8 cellular contexts compared by ENCODE assay signal in the genomic region with DNA sequence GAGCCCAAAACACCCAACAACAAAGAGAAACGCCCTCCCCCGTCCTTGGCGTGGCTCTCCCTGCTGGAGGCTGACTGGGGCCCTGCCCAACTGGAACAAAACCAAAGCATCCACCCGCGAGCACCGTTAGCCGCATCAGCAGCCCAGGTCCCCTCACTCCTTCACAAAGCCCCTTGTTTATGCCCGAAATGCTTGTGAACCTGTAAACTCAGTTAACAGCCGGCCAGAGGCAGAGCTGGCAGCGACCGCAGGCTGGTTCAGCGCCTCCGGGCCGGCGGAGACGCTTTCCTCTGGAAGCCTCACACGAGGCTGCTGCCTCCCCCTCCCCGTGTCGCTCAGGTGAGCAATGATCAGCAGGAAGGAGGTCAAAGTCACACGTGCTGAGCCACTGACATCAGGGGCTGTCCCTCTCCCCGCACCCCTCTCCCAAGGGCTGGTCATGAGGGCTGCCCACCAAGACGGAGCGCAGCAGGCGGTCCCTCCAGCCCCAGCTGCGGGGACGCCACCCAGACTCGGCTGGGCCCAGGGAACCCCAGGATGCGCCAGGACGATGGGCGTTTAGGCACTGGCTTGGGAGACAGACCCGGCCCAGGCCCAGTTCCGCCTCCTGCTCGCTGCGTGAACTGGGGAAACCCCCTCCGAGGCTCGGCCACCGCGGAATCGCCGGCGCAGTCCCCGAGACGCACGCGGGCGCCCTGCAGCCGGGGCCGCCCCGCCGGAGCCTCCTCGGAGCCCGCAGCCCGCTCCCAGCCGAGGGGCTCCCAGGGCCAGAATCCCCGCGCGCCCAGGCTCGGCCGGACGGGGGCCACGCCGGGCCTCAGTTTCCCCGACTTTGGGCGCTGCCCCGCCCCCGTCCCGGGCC. TPM values are rescaled to one million over a fixed set of nuclear protein-coding genes. Genes with fewer than 3 reads are reported as not detected.
A peak's percentile ranks its signal among the peaks of the same experiment; 100 is the strongest.
DNase-seq lines count a peak whose midpoint lies in the region; ATAC-seq and TF ChIP-seq lines count a peak whose summit lies in the region.

No MANE protein-coding gene starts in this region.

- H3K9ac ChIP-seq in muscle layer of colon (ENCODE audit: low read length): peak overlapping the region; percentile 27

- H3K27ac Mint-ChIP-seq in effector memory CD8-positive, alpha-beta T cell: peak overlapping the region in 1 of 2 donors; percentile 90

- TF ChIP-seq POLR2A in upper lobe of left lung (IDR thresholded peaks at IDR 0.05): no peak

- H3K9me3 ChIP-seq in muscle layer of colon (ENCODE audit: low read length): no peaks in the 10 kb centered on the region
- no peaks in the 10 kb centered on the region for H3K9me3 ChIP-seq in upper lobe of left lung

- H3K27ac ChIP-seq in muscle layer of colon (ENCODE audit: low read depth, low read length): peak overlapping the region; percentile 12
- H3K27ac ChIP-seq in upper lobe of left lung: peak overlapping the region; percentile 19 to 78 (median 32)

- DNase-seq in NOMO-1 (lab: John Stamatoyannopoulos, UW; ENCODE audit: unreplicated experiment in 2 of 2) (peak; percentile 15 to 30), NOMO-1 treated with DMSO at 0.1 percent for 48 hours (lab: John Stamatoyannopoulos, UW; ENCODE audit: unreplicated experiment) (no peak), upper lobe of left lung (peak in 1 of 2 donors; percentile 61)
- DNase-seq in effector memory CD8-positive, alpha-beta T cell: peak; percentile 23 to 46 (median 45)

- H3K27me3 Mint-ChIP-seq in effector memory CD8-positive, alpha-beta T cell: no peaks in the 10 kb centered on the region

- H3K36me3 ChIP-seq in muscle layer of colon (ENCODE audit: insufficient read depth, low read length) (peaks cover 50% of the 10 kb centered on the region), upper lobe of left lung (peaks cover 16 to 52% (median 44%) of the 10 kb centered on the region in 4 donors)

- H3K27me3 ChIP-seq in muscle layer of colon (ENCODE audit: control insufficient read depth in 1 of 2, insufficient read depth in 2 of 2, low read length in 2 of 2) (no peaks in the 10 kb centered on the region), upper lobe of left lung (no peaks in the 10 kb centered on the region)

- H3K4me3 Mint-ChIP-seq in effector memory CD8-positive, alpha-beta T cell: peak overlapping the region; percentile 78 to 85

- H3K4me1 ChIP-seq in muscle layer of colon (ENCODE audit: insufficient read depth, low read length): peaks cover 18% of the 10 kb centered on the region
- peaks cover 14 to 23% (median 17%) of the 10 kb centered on the region in 4 donors for H3K4me1 ChIP-seq in upper lobe of left lung

- ATAC-seq in HG03558 (IDR thresholded peaks at IDR 0.05; ENCODE audit: extremely low read depth, unreplicated experiment): peak; percentile 16
- ATAC-seq in activated CD4-positive, CD25-positive, alpha-beta regulatory T cell treated with anti-CD3 and anti-CD28 coated beads, Interleukin-2, amount 50 U/mL, for 24 hours: peak; percentile 18 to 31
- peak; percentile 31 for ATAC-seq in effector memory CD8-positive, alpha-beta T cell (replicated peaks)
- ATAC-seq in upper lobe of left lung (ENCODE audit: low FRiP score in 2 of 2): peak in 1 of 2 donors; percentile 49
- no peak for ATAC-seq in HG02610 (IDR thresholded peaks at IDR 0.05; ENCODE audit: unreplicated experiment)

- H3K36me3 Mint-ChIP-seq in effector memory CD8-positive, alpha-beta T cell (ENCODE audit: insufficient read depth): peaks cover 38% of the 10 kb centered on the region

- H3K9me3 Mint-ChIP-seq in effector memory CD8-positive, alpha-beta T cell: no peaks in the 10 kb centered on the region

- TF ChIP-seq EP300 in upper lobe of left lung (IDR thresholded peaks at IDR 0.05): no peak

- H3K4me1 Mint-ChIP-seq in effector memory CD8-positive, alpha-beta T cell (ENCODE audit: low read depth in 2 of 2): peaks cover 17 to 36% of the 10 kb centered on the region in 2 donors

- 5 to 9% methylated on average over 12 to 16 of the region's 67 CpGs for WGBS in upper lobe of left lung, 2 donors

- TF ChIP-seq CTCF in upper lobe of left lung (IDR thresholded peaks at IDR 0.05): no peak

- peak overlapping the region; percentile 78 to 81 for H3K4me3 ChIP-seq in muscle layer of colon (ENCODE audit: low read depth in 1 of 2, low read length in 2 of 2)
- H3K4me3 ChIP-seq in upper lobe of left lung: peak overlapping the region; percentile 80 to 98 (median 94)

RNA-seq across cellular contexts. Expression of gene SNAPC4, which starts 0.6 kb away (rescaled TPM):
- total RNA-seq in upper lobe of left lung: 10 to 100 TPM in 3 of 6 donors, 1 to 10 TPM in 3; 7.8 to 35.6 (median 13.2) TPM

RNA-seq across cellular contexts. Expression of gene ENTR1, which starts 11.0 kb away (rescaled TPM):
- total RNA-seq in upper lobe of left lung: 100 to 1,000 TPM in 1 of 6 donors, 10 to 100 TPM in 5; 29.6 to 128 (median 40.0) TPM

RNA-seq across cellular contexts. Expression of gene PMPCA, which starts 11.1 kb away (rescaled TPM):
- 10 to 100 TPM; 30.4 to 48.2 (median 41.0) TPM for total RNA-seq in upper lobe of left lung

RNA-seq across cellular contexts. Expression of gene CARD9, which starts 25.9 kb away (rescaled TPM):
- total RNA-seq in upper lobe of left lung: 10 to 100 TPM in 5 of 6 donors, 1 to 10 TPM in 1; 3.5 to 30.4 (median 16.8) TPM

RNA-seq across cellular contexts. Expression of gene DNLZ, which starts 35.9 kb away (rescaled TPM):
- 10 to 100 TPM in 5 of 6 donors, 1 to 10 TPM in 1; 5.2 to 35.9 (median 19.4) TPM for total RNA-seq in upper lobe of left lung
